In the genomic region with DNA sequence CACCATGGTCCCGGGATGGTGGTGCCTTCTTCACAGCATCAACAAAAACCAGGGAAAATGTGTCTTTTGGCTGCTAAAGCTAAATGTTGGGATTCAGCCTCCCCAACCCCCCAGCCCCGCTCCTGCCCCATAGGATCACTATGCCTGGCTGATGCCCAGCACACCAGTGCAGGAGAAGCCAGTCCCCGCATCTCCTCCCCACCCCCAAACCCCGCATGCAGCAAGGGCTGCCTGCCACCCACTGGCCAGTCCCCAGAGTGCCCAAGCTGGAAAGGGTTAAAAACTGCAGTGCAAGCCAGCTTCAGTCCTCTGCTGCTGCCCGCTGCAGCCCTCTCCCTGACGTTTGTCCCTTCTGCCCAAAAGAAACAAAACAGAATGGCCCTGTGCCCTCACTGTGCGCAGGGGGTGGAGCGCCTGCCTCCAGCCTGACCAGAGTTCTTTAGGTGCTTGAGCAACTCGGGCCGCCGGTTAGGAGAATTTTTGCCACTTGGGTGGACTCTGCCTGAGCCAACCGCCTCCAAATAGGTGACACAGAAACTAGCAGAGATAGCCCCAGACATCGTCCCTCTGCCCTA, we compare ENCODE assay signal across 1 cellular context.
TF ChIP-seq lines count a peak whose summit lies in the region.

No MANE protein-coding gene starts in this region.

TF ChIP-seq in HEK293, 187 proteins besides CTCF, POLR2A, EP300 and RAD21 (continued from another document):
- TF ChIP-seq, protein P1, sequence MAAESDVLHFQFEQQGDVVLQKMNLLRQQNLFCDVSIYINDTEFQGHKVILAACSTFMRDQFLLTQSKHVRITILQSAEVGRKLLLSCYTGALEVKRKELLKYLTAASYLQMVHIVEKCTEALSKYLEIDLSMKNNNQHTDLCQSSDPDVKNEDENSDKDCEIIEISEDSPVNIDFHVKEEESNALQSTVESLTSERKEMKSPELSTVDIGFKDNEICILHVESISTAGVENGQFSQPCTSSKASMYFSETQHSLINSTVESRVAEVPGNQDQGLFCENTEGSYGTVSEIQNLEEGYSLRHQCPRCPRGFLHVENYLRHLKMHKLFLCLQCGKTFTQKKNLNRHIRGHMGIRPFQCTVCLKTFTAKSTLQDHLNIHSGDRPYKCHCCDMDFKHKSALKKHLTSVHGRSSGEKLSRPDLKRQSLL (tag by site-specific recombination; IDR thresholded peaks at IDR 0.05) = no peak
- TF ChIP-seq GFI1B (tag by site-specific recombination; IDR thresholded peaks at IDR 0.05) = no peak
- no peak for TF ChIP-seq MZF1 (tag by site-specific recombination; IDR thresholded peaks at IDR 0.05; ENCODE audit: borderline replicate concordance)
